8 cellular contexts compared by ENCODE assay signal in the genomic region with DNA sequence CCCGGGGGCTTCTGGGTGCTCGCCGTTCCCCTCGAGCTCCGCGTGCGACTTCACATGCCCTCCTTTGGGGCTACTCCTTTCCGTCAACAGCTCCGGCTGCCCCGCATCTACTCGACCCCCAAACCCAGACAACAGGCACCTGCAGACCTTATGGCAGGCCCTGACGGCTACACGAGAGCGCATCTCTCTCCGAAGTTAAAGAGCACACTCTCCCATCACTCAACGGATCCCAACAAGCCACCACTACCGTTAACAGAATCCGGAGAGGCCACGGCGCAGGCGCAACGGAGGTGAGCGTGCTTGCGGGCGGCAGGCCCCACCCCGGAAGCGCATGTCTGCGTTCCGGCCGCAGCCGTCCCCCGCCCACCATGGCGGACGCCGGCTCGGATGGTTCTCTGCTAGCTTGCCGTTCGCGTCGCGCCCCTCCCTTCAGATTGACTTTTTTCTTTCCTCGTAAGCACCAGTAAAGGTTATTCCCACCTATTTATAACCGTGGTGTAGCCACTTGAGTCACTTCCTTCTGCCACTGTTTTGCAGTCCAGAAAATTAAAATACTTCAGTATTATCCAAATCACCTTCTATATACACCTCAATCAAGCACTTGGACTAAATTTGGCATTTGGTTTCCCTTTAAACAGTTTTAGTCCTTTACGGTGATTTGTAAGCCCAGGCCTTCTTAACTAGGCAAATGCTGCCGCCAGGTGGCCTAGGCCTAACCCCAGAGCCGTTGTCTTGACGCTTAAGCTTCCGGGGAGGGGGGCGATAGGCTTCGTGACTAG. TPM values are rescaled to one million over a fixed set of nuclear protein-coding genes. Genes with fewer than 3 reads are reported as not detected.
DNase-seq lines count a peak whose midpoint lies in the region; FAIRE-seq and TF ChIP-seq lines count a peak whose summit lies in the region.

A gene (minus strand): TSS at position 269 of the 779 bp plus-strand sequence. CDS start 86 bp downstream, at position 183.

- TF ChIP-seq POLR2A in Raji (IDR thresholded peaks at IDR 0.05; ENCODE audit: insufficient read depth, low read depth, low read length), result peak; percentile 99

- H3K4me1 Mint-ChIP-seq in H9, result peaks cover 49 to 55% of the 10 kb centered on the region in 2 experiments
- H3K4me1 Mint-ChIP-seq in nephron progenitor cell, result peaks cover 74% of the 10 kb centered on the region
- peaks cover 84% of the 10 kb centered on the region for H3K4me1 Mint-ChIP-seq in stimulated activated naive CD8-positive, alpha-beta T cell treated with anti-CD3 and anti-CD28 coated beads, Interleukin-15, Interleukin-2, amounts not matched to agents 100 ng/mL and 50 ng/mL, for 24 hours (ENCODE audit: low read depth)

- no CpG with 5 or more reads among the region's 50 CpGs for WGBS in H9 (ENCODE audit: extremely low coverage, insufficient read length, low lambda C conversion rate)

- H2BK120ac ChIP-seq in H9 (ENCODE audit: low read depth, low read length, poor library complexity, severe bottlenecking), result no peak within 1 kb of the TSS

- H4K5ac ChIP-seq in H9 (ENCODE audit: insufficient read length, low read depth, low read length), result no peak within 1 kb of the TSS

- no peak within 1 kb of the TSS for H4K8ac ChIP-seq in H9 (replicated peaks; ENCODE audit: insufficient read length, low read depth, low read length)

- no peak within 1 kb of the TSS for H2BK5ac ChIP-seq in H9 (ENCODE audit: insufficient read length, low read length)

- H4K20me1 ChIP-seq in H9 (ENCODE audit: control insufficient read depth, insufficient read depth, insufficient read length), result no peaks in the 10 kb centered on the region

- DNase-seq in H9 (peak; percentile 97), M059J (ENCODE audit: low read depth) (peak; percentile 92), fibroblast of pulmonary artery (ENCODE audit: low read depth) (peak; percentile 94), nephron progenitor cell (peak; percentile 96)
- DNase-seq in activated T-helper 9 cell treated with anti-CD3 and anti-CD28 coated beads, Interleukin-2, amount 50 U/mL, for 16 hours (ENCODE audit: low read depth), result peak; percentile 93

- no peak within 1 kb of the TSS for H3K56ac ChIP-seq in H9 (ENCODE audit: insufficient read length, low read depth, low read length)

- no peak within 1 kb of the TSS for H2AK5ac ChIP-seq in H9 (ENCODE audit: insufficient read length, low read length)

- peaks cover 2% of the 10 kb centered on the region for H3K79me1 ChIP-seq in H9 (ENCODE audit: insufficient read depth, low read depth, low read length, poor library complexity, severe bottlenecking)

- H4K91ac ChIP-seq in H9 (ENCODE audit: insufficient read length, low read depth, low read length), result no peak within 1 kb of the TSS

- H3K4me3 ChIP-seq in fibroblast of pulmonary artery (replicated peaks; ENCODE audit: low read depth, low read length), result peak within 1 kb of the TSS; percentile 72

- H3K27ac Mint-ChIP-seq in H9 (peak within 1 kb of the TSS; percentile 89 to 99 (median 98)), nephron progenitor cell (peak within 1 kb of the TSS; percentile 96)
- H3K27ac Mint-ChIP-seq in stimulated activated naive CD8-positive, alpha-beta T cell treated with anti-CD3 and anti-CD28 coated beads, Interleukin-15, Interleukin-2, amounts not matched to agents 100 ng/mL and 50 ng/mL, for 24 hours, result peak within 1 kb of the TSS; percentile 97

- H3K18ac ChIP-seq in H9 (ENCODE audit: insufficient read length, low read depth, low read length), result peak within 1 kb of the TSS; percentile 1

- peaks cover 6% of the 10 kb centered on the region; the same call in 1 of the 2 replicates for H3K79me2 ChIP-seq in H9 (ENCODE audit: insufficient read depth, low read length)

- FAIRE-seq in G401.6 (lab: Jason Lieb, UNC), result peak; percentile 96

- peaks cover 43 to 68% (median 60%) of the 10 kb centered on the region in 3 experiments for H3K36me3 Mint-ChIP-seq in H9 (ENCODE audit: insufficient read depth in 1 of 3, low read depth in 3 of 3)
- H3K36me3 Mint-ChIP-seq in nephron progenitor cell (ENCODE audit: low read depth), result peaks cover 51% of the 10 kb centered on the region
- peaks cover 69% of the 10 kb centered on the region for H3K36me3 Mint-ChIP-seq in stimulated activated naive CD8-positive, alpha-beta T cell treated with anti-CD3 and anti-CD28 coated beads, Interleukin-15, Interleukin-2, amounts not matched to agents 100 ng/mL and 50 ng/mL, for 24 hours (ENCODE audit: low read depth)

- no peak within 1 kb of the TSS for H3T11ph ChIP-seq in H9 (ENCODE audit: low read length)

- peak within 1 kb of the TSS; percentile 99 for H3K4me3 Mint-ChIP-seq in H9
- H3K4me3 Mint-ChIP-seq in nephron progenitor cell, result peak within 1 kb of the TSS; percentile 98
- H3K4me3 Mint-ChIP-seq in stimulated activated naive CD8-positive, alpha-beta T cell treated with anti-CD3 and anti-CD28 coated beads, Interleukin-15, Interleukin-2, amounts not matched to agents 100 ng/mL and 50 ng/mL, for 24 hours, result peak within 1 kb of the TSS; percentile 99

- no peak within 1 kb of the TSS for H2BK20ac ChIP-seq in H9 (ENCODE audit: low read depth, low read length, poor library complexity, severe bottlenecking)

- H2BK12ac ChIP-seq in H9 (ENCODE audit: insufficient read length, low read depth, low read length), result no peak within 1 kb of the TSS

- peak within 1 kb of the TSS; percentile 87 for H3K4me2 ChIP-seq in H9 (ENCODE audit: insufficient read depth, insufficient read length, low read length)

- H3K27ac ChIP-seq in H9 (ENCODE audit: insufficient read length, low read depth, low read length), result peak within 1 kb of the TSS; percentile 49

- peaks cover 15% of the 10 kb centered on the region for H3K23me2 ChIP-seq in H9 (ENCODE audit: insufficient read length, low read depth, low read length, poor library complexity, severe bottlenecking)

- peak; percentile 76 for TF ChIP-seq CTCF in H9 (conservative IDR thresholded peaks at IDR 0.05)
- peak; percentile 47 for TF ChIP-seq CTCF in fibroblast of pulmonary artery (IDR thresholded peaks at IDR 0.05; ENCODE audit: low read length, missing control alignments)
- TF ChIP-seq CTCF in nephron progenitor cell (IDR thresholded peaks at IDR 0.05), result peak; percentile 42

- H3K27me3 Mint-ChIP-seq in H9 (ENCODE audit: low read depth) (peaks cover 3% of the 10 kb centered on the region), nephron progenitor cell (ENCODE audit: low read depth, poor library complexity) (peaks cover 3% of the 10 kb centered on the region)
- no peaks in the 10 kb centered on the region for H3K27me3 Mint-ChIP-seq in stimulated activated naive CD8-positive, alpha-beta T cell treated with anti-CD3 and anti-CD28 coated beads, Interleukin-15, Interleukin-2, amounts not matched to agents 100 ng/mL and 50 ng/mL, for 24 hours

- no peak within 1 kb of the TSS for H2BK15ac ChIP-seq in H9 (ENCODE audit: low read depth, low read length)

- H3K4ac ChIP-seq in H9 (ENCODE audit: low read depth, low read length), result no peak within 1 kb of the TSS

- no peak within 1 kb of the TSS for H3K23ac ChIP-seq in H9 (ENCODE audit: insufficient read length, low read depth, low read length)

- no peaks in the 10 kb centered on the region for H3K9me3 ChIP-seq in H9 (ENCODE audit: control insufficient read depth, low read depth, low read length)

- peaks cover 0 to 1% of the 10 kb centered on the region in 2 experiments; a peak in 3 of 5 replicates for H3K9me3 Mint-ChIP-seq in H9
- no peaks in the 10 kb centered on the region for H3K9me3 Mint-ChIP-seq in nephron progenitor cell
- H3K9me3 Mint-ChIP-seq in stimulated activated naive CD8-positive, alpha-beta T cell treated with anti-CD3 and anti-CD28 coated beads, Interleukin-15, Interleukin-2, amounts not matched to agents 100 ng/mL and 50 ng/mL, for 24 hours, result no peaks in the 10 kb centered on the region

- H3K14ac ChIP-seq in H9 (ENCODE audit: insufficient read depth, low read length), result peak within 1 kb of the TSS; percentile 69; the same call in 1 of the 2 replicates

- no peaks in the 10 kb centered on the region for H3K27me3 ChIP-seq in H9 (ENCODE audit: insufficient read depth, low read length)

- peak within 1 kb of the TSS; percentile 50 for H2AFZ ChIP-seq in H9 (ENCODE audit: low read length)

- H3K4me1 ChIP-seq in H9 (ENCODE audit: insufficient read depth, low read length), result no peaks in the 10 kb centered on the region; the same call in 1 of the 2 replicates

- H3K9ac ChIP-seq in H9 (ENCODE audit: extremely low read depth, insufficient read length, low read length), result peak within 1 kb of the TSS; percentile 77

RNA-seq across cellular contexts. Expression of the gene that starts here (rescaled TPM):
- 33.0 and 35.5 TPM in 2 replicates for total RNA-seq in H9 (2021)
- 7.7 and 7.9 TPM in 2 replicates for total RNA-seq in M059J (2014; rRNA removed; shearing (Covaris generic))

Comparison
In these comparisons a context has a peak if more than half of its experiments do, and no peak if none do; other contexts are left out.
1. Peak in every context shown above with its lines: DNase-seq, H3K4me3 ChIP-seq and H3K27ac ChIP-seq.